In the genomic region with DNA sequence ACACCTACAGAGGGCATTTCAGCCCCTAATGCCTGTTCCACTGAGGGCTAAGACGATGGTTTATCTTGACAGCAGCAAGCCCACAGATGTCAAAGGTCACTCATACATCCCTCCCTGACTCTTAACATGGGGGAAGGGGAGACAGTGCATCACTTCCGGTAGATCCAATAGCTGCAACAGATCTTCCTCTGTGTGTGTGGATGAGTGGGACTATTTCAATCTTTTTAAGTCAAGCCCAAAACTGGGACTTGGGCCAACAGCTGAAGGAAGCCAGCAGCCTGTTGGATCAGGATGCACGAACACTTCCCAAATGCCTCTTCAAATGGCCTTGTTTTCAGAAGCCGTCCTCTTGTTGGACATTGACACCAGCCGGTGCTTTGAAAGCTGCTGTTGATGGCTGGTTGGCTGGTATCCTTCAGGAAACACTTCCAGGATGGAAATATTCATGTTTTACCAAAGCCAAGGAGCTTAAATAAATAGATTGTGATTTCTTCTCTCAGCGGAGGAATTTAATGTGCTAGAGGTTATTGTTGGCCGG, we compare ENCODE assay signal across 10 cellular contexts. TPM values are rescaled to one million over a fixed set of nuclear protein-coding genes. Genes with fewer than 3 reads are reported as not detected.
DNase-seq lines count a peak whose midpoint lies in the region; ATAC-seq, FAIRE-seq and TF ChIP-seq lines count a peak whose summit lies in the region.
"Had no signal": no experiment of that assay in that cellular context is flagged by ENCODE, and none has a peak within 500 bp of the region (broad histone marks: within the 10 kb centered on the region; RNA-seq: fewer than 3 reads in every experiment).

No MANE protein-coding gene starts in this region.

- H3K4me1 Mint-ChIP-seq in nephron: peaks cover 54% of the 10 kb centered on the region
- peaks cover 2% of the 10 kb centered on the region for H3K4me1 Mint-ChIP-seq in activated CD4-positive, alpha-beta T cell treated with anti-CD3 and anti-CD28 coated beads, Interleukin-2, amount 10 ng/mL, durations not matched to agents 24 days and 14 days
- H3K4me1 Mint-ChIP-seq in activated naive CD8-positive, alpha-beta T cell treated with anti-CD3 and anti-CD28 coated beads, Interleukin-2, amount 50 U/mL, for 24 hours: peaks cover 6% of the 10 kb centered on the region

- H3K4me3 Mint-ChIP-seq in nephron: peak overlapping the region in 1 of 3 experiments; percentile 11
- H3K4me3 Mint-ChIP-seq in activated CD4-positive, alpha-beta T cell treated with anti-CD3 and anti-CD28 coated beads, Interleukin-2, amount 10 ng/mL, durations not matched to agents 24 days and 14 days: no peak overlapping the region
- H3K4me3 Mint-ChIP-seq in activated naive CD8-positive, alpha-beta T cell treated with anti-CD3 and anti-CD28 coated beads, Interleukin-2, amount 50 U/mL, for 24 hours: no peak overlapping the region

- DNase-seq in NCI-H2029 (lab: John Stamatoyannopoulos, UW) (peak; percentile 12), NCI-H2029 treated with DMSO at 0.1 percent for 48 hours (lab: John Stamatoyannopoulos, UW) (no peak), foreskin fibroblast (peak; percentile 91 to 92), GM19239 (ENCODE audit: insufficient read length, low spot score) (no peak)
- no peak for DNase-seq in activated CD4-positive, alpha-beta T cell treated with anti-CD3 and anti-CD28 coated beads, Interleukin-2, amount 10 ng/mL, durations not matched to agents 24 days and 14 days
- DNase-seq in activated naive CD8-positive, alpha-beta T cell treated with anti-CD3 and anti-CD28 coated beads, Interleukin-2, amount 50 U/mL, for 24 hours: no peak
- DNase-seq: 8988T, NCI-H82 had no signal

- peak overlapping the region; percentile 87 to 98 (median 88) for H3K27ac Mint-ChIP-seq in nephron
- no peak overlapping the region for H3K27ac Mint-ChIP-seq in activated CD4-positive, alpha-beta T cell treated with anti-CD3 and anti-CD28 coated beads, Interleukin-2, amount 10 ng/mL, durations not matched to agents 24 days and 14 days
- no peak overlapping the region for H3K27ac Mint-ChIP-seq in activated naive CD8-positive, alpha-beta T cell treated with anti-CD3 and anti-CD28 coated beads, Interleukin-2, amount 50 U/mL, for 24 hours

- FAIRE-seq in GM19239 (lab: Jason Lieb, UNC): no peak

- ATAC-seq in GM21360 (IDR thresholded peaks at IDR 0.05; ENCODE audit: unreplicated experiment): no peak
- no peak for ATAC-seq in activated naive CD8-positive, alpha-beta T cell treated with anti-CD3 and anti-CD28 coated beads, Interleukin-2, amount 50 U/mL, for 24 hours

- no peak overlapping the region for H3K4me3 ChIP-seq in foreskin fibroblast (ENCODE audit: low read depth in 1 of 2, low read length in 2 of 2)

- intact Hi-C loops in activated CD4-positive, alpha-beta T cell treated with anti-CD3 and anti-CD28 coated beads, Interleukin-2, amount 10 ng/mL, durations not matched to agents 24 days and 14 days (cut with micrococcal nuclease): no loop called here

- no peaks in the 10 kb centered on the region for H3K9me3 Mint-ChIP-seq in nephron
- H3K9me3 Mint-ChIP-seq in activated CD4-positive, alpha-beta T cell treated with anti-CD3 and anti-CD28 coated beads, Interleukin-2, amount 10 ng/mL, durations not matched to agents 24 days and 14 days: peaks cover 4% of the 10 kb centered on the region
- peaks cover 4% of the 10 kb centered on the region for H3K9me3 Mint-ChIP-seq in activated naive CD8-positive, alpha-beta T cell treated with anti-CD3 and anti-CD28 coated beads, Interleukin-2, amount 50 U/mL, for 24 hours

- no peaks in the 10 kb centered on the region for H3K36me3 Mint-ChIP-seq in nephron (ENCODE audit: low read depth)
- H3K36me3 Mint-ChIP-seq in activated CD4-positive, alpha-beta T cell treated with anti-CD3 and anti-CD28 coated beads, Interleukin-2, amount 10 ng/mL, durations not matched to agents 24 days and 14 days (ENCODE audit: low read depth): no peaks in the 10 kb centered on the region
- no peaks in the 10 kb centered on the region for H3K36me3 Mint-ChIP-seq in activated naive CD8-positive, alpha-beta T cell treated with anti-CD3 and anti-CD28 coated beads, Interleukin-2, amount 50 U/mL, for 24 hours (ENCODE audit: low read depth)

- TF ChIP-seq CTCF in foreskin fibroblast (IDR thresholded peaks at IDR 0.05; ENCODE audit: low read depth, low read length) (no peak), nephron (IDR thresholded peaks at IDR 0.05; ENCODE audit: unreplicated experiment in 3 of 3) (no peak)

- peaks cover 6% of the 10 kb centered on the region for H3K27me3 Mint-ChIP-seq in nephron (ENCODE audit: low read depth)
- H3K27me3 Mint-ChIP-seq in activated CD4-positive, alpha-beta T cell treated with anti-CD3 and anti-CD28 coated beads, Interleukin-2, amount 10 ng/mL, durations not matched to agents 24 days and 14 days: peaks cover 19% of the 10 kb centered on the region
- H3K27me3 Mint-ChIP-seq in activated naive CD8-positive, alpha-beta T cell treated with anti-CD3 and anti-CD28 coated beads, Interleukin-2, amount 50 U/mL, for 24 hours: peaks cover 18% of the 10 kb centered on the region

RNA-seq across cellular contexts. Expression of a gene that starts 59.2 kb away (rescaled TPM):
- 1.5 and 1.6 TPM in 2 replicates for total RNA-seq in activated CD4-positive, alpha-beta T cell treated with anti-CD3 and anti-CD28 coated beads, Interleukin-2, amount 10 ng/mL, durations not matched to agents 24 days and 14 days

Comparison
In these comparisons a context has a peak if more than half of its experiments do, and no peak if none do; other contexts are left out.
1. DNase-seq: peak in NCI-H2029 (single experiment) and foreskin fibroblast (2 of 2); none in NCI-H2029 treated with DMSO at 0.1 percent for 48 hours (single experiment), activated CD4-positive, alpha-beta T cell treated with anti-CD3 and anti-CD28 coated beads, Interleukin-2, amount 10 ng/mL, durations not matched to agents 24 days and 14 days (single experiment), GM19239 (single experiment) and activated naive CD8-positive, alpha-beta T cell treated with anti-CD3 and anti-CD28 coated beads, Interleukin-2, amount 50 U/mL, for 24 hours (single experiment).
2. H3K27ac Mint-ChIP-seq: peak in nephron (3 of 3); none in activated CD4-positive, alpha-beta T cell treated with anti-CD3 and anti-CD28 coated beads, Interleukin-2, amount 10 ng/mL, durations not matched to agents 24 days and 14 days (single experiment) and activated naive CD8-positive, alpha-beta T cell treated with anti-CD3 and anti-CD28 coated beads, Interleukin-2, amount 50 U/mL, for 24 hours (single experiment).